In genomic region chr1:187892640-187893039, GRCh38 we compare ENCODE assay signal across 21 cellular contexts.
DNase-seq lines count a peak whose midpoint lies in the region; ATAC-seq, FAIRE-seq and TF ChIP-seq lines count a peak whose summit lies in the region.
"Had no signal": no experiment of that assay in that cellular context is flagged by ENCODE, and none has a peak within 500 bp of the region (broad histone marks: within the 10 kb centered on the region; RNA-seq: fewer than 3 reads in every experiment).

No MANE protein-coding gene starts in this region.

- H2BK5ac ChIP-seq in mesendoderm (ENCODE audit: low read length) = no peak overlapping the region

- H3K27ac ChIP-seq in mesendoderm (ENCODE audit: low read depth, low read length) (no peak overlapping the region), aorta (ENCODE audit: low read depth in 1 of 2, low read length in 2 of 2) (no peak overlapping the region)
- H3K27ac ChIP-seq: GM23248 had no signal

- DNase-seq in D721Med (ENCODE audit: insufficient read length, low spot score) = no peak
- DNase-seq in NCI-H69 (lab: John Stamatoyannopoulos, UW) = peak; percentile 34
- DNase-seq in endothelial cell (ENCODE audit: low spot score) = no peak
- no peak for DNase-seq in mesendoderm
- no peak for DNase-seq in activated T-cell treated with anti-CD3 and anti-CD28 coated beads, Interleukin-2, amount 50 U/mL, for 72 hours
- DNase-seq in HK-2 (ENCODE audit: unreplicated experiment) = no peak
- no peak for DNase-seq in aorta
- DNase-seq: C1 segment of cervical spinal cord; Calu3; CD4-positive, alpha-beta memory T cell; COR-L47; DMS53; DMS79 treated with DMSO at 0.1 percent for 48 hours; GF-D8; GM23248; H7; HCEC 1CT had no signal

- no peak overlapping the region for H3K56ac ChIP-seq in mesendoderm (ENCODE audit: low read length)

- no peak overlapping the region for H3K4me2 ChIP-seq in mesendoderm (ENCODE audit: low read length)

- H3K27me3 ChIP-seq in mesendoderm (ENCODE audit: insufficient read depth, low read length, poor library complexity) (no peaks in the 10 kb centered on the region), aorta (ENCODE audit: control insufficient read depth in 1 of 2, insufficient read depth in 2 of 2, low read length in 1 of 2) (no peaks in the 10 kb centered on the region)

- TF ChIP-seq CTCF in D721Med (IDR thresholded peaks at IDR 0.05; ENCODE audit: insufficient read depth, missing control alignments) = no peak
- no peak for TF ChIP-seq CTCF in endothelial cell (IDR thresholded peaks at IDR 0.05; ENCODE audit: unreplicated experiment)

- no peak for ATAC-seq in activated T-cell treated with anti-CD3 and anti-CD28 coated beads, Interleukin-2, amount 50 U/mL, for 72 hours (replicated peaks in 1 of 2)
- ATAC-seq in GM21381 (IDR thresholded peaks at IDR 0.05; ENCODE audit: unreplicated experiment) (no peak), aorta (ENCODE audit: low FRiP score) (no peak)

- peak overlapping the region; percentile 97 for H3K27ac Mint-ChIP-seq in endothelial cell (ENCODE audit: unreplicated experiment)
- H3K27ac Mint-ChIP-seq in activated T-cell treated with anti-CD3 and anti-CD28 coated beads, Interleukin-2, amount 50 U/mL, for 72 hours = no peak overlapping the region

- H3K79me2 ChIP-seq in mesendoderm (ENCODE audit: control insufficient read depth, insufficient read depth, low read length) = no peaks in the 10 kb centered on the region

- H3K18ac ChIP-seq in mesendoderm (ENCODE audit: low read length) = peak overlapping the region; percentile 41

- H3K4me1 Mint-ChIP-seq in endothelial cell (ENCODE audit: unreplicated experiment) = peaks cover 21% of the 10 kb centered on the region
- H3K4me1 Mint-ChIP-seq in activated T-cell treated with anti-CD3 and anti-CD28 coated beads, Interleukin-2, amount 50 U/mL, for 72 hours (ENCODE audit: low read depth) = peaks cover 6% of the 10 kb centered on the region
- H3K4me1 Mint-ChIP-seq: CD4-positive, alpha-beta memory T cell had no signal

- H3K4me1 ChIP-seq in mesendoderm (ENCODE audit: control insufficient read depth, low read depth, low read length) (no peaks in the 10 kb centered on the region), aorta (ENCODE audit: control insufficient read depth in 1 of 2, insufficient read depth in 2 of 2, low read length in 2 of 2) (no peaks in the 10 kb centered on the region)

- intact Hi-C loops in aorta (cut with DNase I) = no loop called here

- no CpG with 5 or more reads among the region's 1 CpG for WGBS in mesendoderm (ENCODE audit: extremely low coverage, insufficient coverage, low lambda C conversion rate)
- WGBS in aorta, 2 donors = 56 to 58% methylated on average over 1 of the region's 1 CpG

- H3K9me3 Mint-ChIP-seq in endothelial cell (ENCODE audit: unreplicated experiment) = no peaks in the 10 kb centered on the region
- H3K9me3 Mint-ChIP-seq in activated T-cell treated with anti-CD3 and anti-CD28 coated beads, Interleukin-2, amount 50 U/mL, for 72 hours = peaks cover 6 to 8% of the 10 kb centered on the region in 2 donors

- H3K9me3 ChIP-seq in aorta (ENCODE audit: control insufficient read depth, low read length) = no peaks in the 10 kb centered on the region

- no peaks in the 10 kb centered on the region for H3K79me1 ChIP-seq in mesendoderm (ENCODE audit: low read length)

- no peak overlapping the region for H3K4ac ChIP-seq in mesendoderm (ENCODE audit: low read depth, low read length)

- H3K36me3 ChIP-seq in mesendoderm (ENCODE audit: control insufficient read depth, insufficient read depth, low read length) (no peaks in the 10 kb centered on the region), aorta (ENCODE audit: control insufficient read depth in 1 of 2, insufficient read depth in 2 of 2, low read length in 1 of 2) (no peaks in the 10 kb centered on the region)

- no peak overlapping the region for H2AK5ac ChIP-seq in mesendoderm (ENCODE audit: low read length)

- H2BK120ac ChIP-seq in mesendoderm (ENCODE audit: low read depth, low read length) = no peak overlapping the region

- H3K4me3 ChIP-seq in mesendoderm (ENCODE audit: low read length) = no peak overlapping the region
- no peak overlapping the region for H3K4me3 ChIP-seq in aorta (ENCODE audit: low read length in 2 of 2)
- H3K4me3 ChIP-seq: GM23248 had no signal

- H3K9ac ChIP-seq in mesendoderm (ENCODE audit: low read length) = no peak overlapping the region
- H3K9ac ChIP-seq: GM23248 had no signal

- H4K5ac ChIP-seq in mesendoderm (ENCODE audit: low read length) = no peak overlapping the region

- no peak overlapping the region for H3K23ac ChIP-seq in mesendoderm (ENCODE audit: low read length)

- no peak overlapping the region for H4K8ac ChIP-seq in mesendoderm (ENCODE audit: low read depth, low read length)

- no peak overlapping the region for H2BK15ac ChIP-seq in mesendoderm (replicated peaks; ENCODE audit: low read depth)

- H3K4me3 Mint-ChIP-seq in endothelial cell (ENCODE audit: unreplicated experiment) = no peak overlapping the region
- H3K4me3 Mint-ChIP-seq in activated T-cell treated with anti-CD3 and anti-CD28 coated beads, Interleukin-2, amount 50 U/mL, for 72 hours = no peak overlapping the region

- H3K36me3 Mint-ChIP-seq in endothelial cell (ENCODE audit: low read depth, unreplicated experiment) = peaks cover 5% of the 10 kb centered on the region
- H3K36me3 Mint-ChIP-seq in activated T-cell treated with anti-CD3 and anti-CD28 coated beads, Interleukin-2, amount 50 U/mL, for 72 hours (ENCODE audit: insufficient read depth in 2 of 2) = peaks cover 2 to 3% of the 10 kb centered on the region in 2 donors
- H3K36me3 Mint-ChIP-seq: CD4-positive, alpha-beta memory T cell had no signal

- FAIRE-seq in D721Med (lab: Jason Lieb, UNC) = peak; percentile 25
- FAIRE-seq: GM12891, GM18507, H1 had no signal

- H3K27me3 Mint-ChIP-seq in endothelial cell (ENCODE audit: unreplicated experiment) = peaks cover 2% of the 10 kb centered on the region
- no peaks in the 10 kb centered on the region for H3K27me3 Mint-ChIP-seq in activated T-cell treated with anti-CD3 and anti-CD28 coated beads, Interleukin-2, amount 50 U/mL, for 72 hours (ENCODE audit: low read depth)
- H3K27me3 Mint-ChIP-seq: CD4-positive, alpha-beta memory T cell had no signal
